ENCODE assay signal across 9 cellular contexts in genomic region chr1:231357831-231358354, GRCh38. TPM values are rescaled to one million over a fixed set of nuclear protein-coding genes. Genes with fewer than 3 reads are reported as not detected.
DNase-seq lines count a peak whose midpoint lies in the region; ATAC-seq and TF ChIP-seq lines count a peak whose summit lies in the region.
"Had no signal": no experiment of that assay in that cellular context is flagged by ENCODE, and none has a peak within 500 bp of the region (broad histone marks: within the 10 kb centered on the region; RNA-seq: fewer than 3 reads in every experiment).

No MANE protein-coding gene starts in this region.

- CTCF ChIA-PET in BJ (lab: Yijun Ruan, JAX), result interaction anchor here (0.6 to 2.1 kb wide), 20 partner anchors 9 to 254 kb away, joined by 3 to 12 read pairs (median 3); partner anchors contain the start of genes EXOC8 and SPRTN

- TF ChIP-seq POLR2A in tibial nerve (IDR thresholded peaks at IDR 0.05), result no peak

- H3K36me3 ChIP-seq in BJ (ENCODE audit: control insufficient read depth, insufficient read depth, low read length), result no peaks in the 10 kb centered on the region
- peaks cover 8% of the 10 kb centered on the region for H3K36me3 ChIP-seq in lower lobe of right lung
- H3K36me3 ChIP-seq in tibial nerve, result peaks cover 0 to 15% (median 0%) of the 10 kb centered on the region in 3 donors

- no peaks in the 10 kb centered on the region for H3K9me3 ChIP-seq in lower lobe of right lung
- no peaks in the 10 kb centered on the region for H3K9me3 ChIP-seq in tibial nerve
- H3K9me3 ChIP-seq: SJSA1 had no signal

- 8 to 13% methylated on average over 4 of the region's 4 CpGs for WGBS in tibial nerve, 2 donors

- no peaks in the 10 kb centered on the region for H3K27me3 ChIP-seq in BJ (ENCODE audit: control insufficient read depth, insufficient read depth, low read length)
- no peaks in the 10 kb centered on the region for H3K27me3 ChIP-seq in lower lobe of right lung (ENCODE audit: low read depth)
- H3K27me3 ChIP-seq in tibial nerve, result no peaks in the 10 kb centered on the region
- H3K27me3 ChIP-seq: SJSA1 had no signal

- POLR2A ChIA-PET in BJ (lab: Charles Lee), result no interaction called here

- ATAC-seq in GM18502 (IDR thresholded peaks at IDR 0.05; ENCODE audit: poor library complexity, unreplicated experiment) (peak; percentile 73), HG02852 (IDR thresholded peaks at IDR 0.05; ENCODE audit: unreplicated experiment) (peak; percentile 87), lower lobe of right lung (peak; percentile 88 to 89)

- peak in 1 of 2 donors; percentile 62 for TF ChIP-seq EP300 in tibial nerve (IDR thresholded peaks at IDR 0.05)

- peak; percentile 70 for TF ChIP-seq CTCF in BJ (IDR thresholded peaks at IDR 0.05; ENCODE audit: insufficient read depth, low read depth, low read length)
- peak; percentile 74 for TF ChIP-seq CTCF in lower lobe of right lung (IDR thresholded peaks at IDR 0.05)
- peak; percentile 70 to 90 (median 75) for TF ChIP-seq CTCF in tibial nerve (IDR thresholded peaks at IDR 0.05)

- no peak overlapping the region for H3K27ac ChIP-seq in lower lobe of right lung
- peak overlapping the region in 2 of 4 donors; percentile 45 to 67 for H3K27ac ChIP-seq in tibial nerve
- H3K27ac ChIP-seq: SJSA1 had no signal

- H3K4me3 ChIP-seq in BJ (ENCODE audit: low read depth, low read length) (no peak overlapping the region), lower lobe of right lung (no peak overlapping the region), tibial nerve (no peak overlapping the region)
- H3K4me3 ChIP-seq: SJSA1 had no signal

- peaks cover 4% of the 10 kb centered on the region for H3K4me1 ChIP-seq in lower lobe of right lung
- H3K4me1 ChIP-seq in tibial nerve, result peaks cover 0 to 9% (median 0%) of the 10 kb centered on the region in 4 donors
- H3K4me1 ChIP-seq: SJSA1 had no signal

- intact Hi-C loops in lower lobe of right lung (cut with DNase I), result loop anchor here (10.0 kb wide), 1 partner anchor 247 kb away; no protein-coding TSS in a partner anchor

- DNase-seq in BJ (ENCODE audit: low read depth), result peak; percentile 18
- DNase-seq in NCI-H1417 (lab: John Stamatoyannopoulos, UW), result peak; percentile 25 to 71 (median 44)
- peak; percentile 78 for DNase-seq in SKM-1 treated with dmso at 0.1 percent for 144 hours (lab: John Stamatoyannopoulos, UW; ENCODE audit: unreplicated experiment)
- DNase-seq in dedifferentiated amniotic fluid mesenchymal stem cell (ENCODE audit: extremely low spot score), result peak; percentile 67
- no peak for DNase-seq in lower lobe of right lung
- DNase-seq in tibial nerve (ENCODE audit: low spot score in 2 of 2), result peak in 1 of 2 donors; percentile 36

RNA-seq across cellular contexts. Expression of gene SPRTN, which starts 19.8 kb away (rescaled TPM):
- 10.0 and 10.9 TPM in 2 replicates for polyA plus RNA-seq in BJ (2011; rRNA removed)
- polyA minus RNA-seq in BJ (2011; rRNA and poly(A)+ RNA removed), result 14.5 and 16.4 TPM in 2 replicates
- total RNA-seq in lower lobe of right lung (8.9 TPM), tibial nerve (10 to 100 TPM; 12.1 to 33.4 (median 16.7) TPM)

RNA-seq across cellular contexts. Expression of gene EXOC8, which starts 20.2 kb away (rescaled TPM):
- 2.7 and 4.0 TPM in 2 replicates for polyA plus RNA-seq in BJ (2011; rRNA removed)
- 8.5 and 9.1 TPM in 2 replicates for polyA minus RNA-seq in BJ (2011; rRNA and poly(A)+ RNA removed)
- total RNA-seq in lower lobe of right lung (20.6 TPM), tibial nerve (10 to 100 TPM; 12.6 to 15.7 (median 14.5) TPM)
